In genomic region chr5:154967419-154968024, GRCh38 we compare ENCODE assay signal across 9 cellular contexts. TPM values are rescaled to one million over a fixed set of nuclear protein-coding genes. Genes with fewer than 3 reads are reported as not detected.
DNase-seq lines count a peak whose midpoint lies in the region; ATAC-seq and TF ChIP-seq lines count a peak whose summit lies in the region.
"Had no signal": no experiment of that assay in that cellular context is flagged by ENCODE, and none has a peak within 500 bp of the region (broad histone marks: within the 10 kb centered on the region; RNA-seq: fewer than 3 reads in every experiment).

No MANE protein-coding gene starts in this region.

- peak; percentile 48 for TF ChIP-seq CTCF in HFF-Myc (IDR thresholded peaks at IDR 0.05; ENCODE audit: low read depth, low read length, missing control alignments)
- peak; percentile 46 for TF ChIP-seq CTCF in liver (IDR thresholded peaks at IDR 0.05; ENCODE audit: low read depth, low read length, missing input control)

- peaks cover 0 to 23% (median 13%) of the 10 kb centered on the region in 4 donors for H3K36me3 ChIP-seq in liver (ENCODE audit: control insufficient read depth in 4 of 4, insufficient read depth in 3 of 4, low read depth in 1 of 4, low read length in 3 of 4)

- no peak overlapping the region for H3K27ac ChIP-seq in liver (ENCODE audit: low read depth in 1 of 2, low read length in 2 of 2)

- no peak overlapping the region for H3K9ac ChIP-seq in liver (ENCODE audit: low read depth in 1 of 2, low read length in 2 of 2)

- no peaks in the 10 kb centered on the region for H3K27me3 ChIP-seq in liver (ENCODE audit: control insufficient read depth in 4 of 4, insufficient read depth in 4 of 4, low read length in 3 of 4)

- WGBS in liver: 85% methylated on average over 5 of the region's 5 CpGs

- H3K4me1 ChIP-seq in liver (ENCODE audit: control insufficient read depth in 4 of 4, insufficient read depth in 4 of 4, low read length in 3 of 4): no peaks in the 10 kb centered on the region

- DNase-seq in CD1c-positive myeloid dendritic cell (ENCODE audit: extremely low spot score) (peak; percentile 21), HFF-Myc (ENCODE audit: extremely low read depth, low read depth) (no peak), astrocyte of the hippocampus (ENCODE audit: low read depth, low spot score) (peak; percentile 17), activated gamma-delta T cell (lab: John Stamatoyannopoulos, UW) (no peak), NCI-H2171 treated with DMSO at 0.1 percent for 48 hours (lab: John Stamatoyannopoulos, UW) (no peak)
- DNase-seq: effector CD4-positive, alpha-beta T cell had no signal

- H3K9me3 ChIP-seq in liver (ENCODE audit: control insufficient read depth in 4 of 4, low read length in 3 of 4): no peaks in the 10 kb centered on the region

- TF ChIP-seq RAD21 in liver (IDR thresholded peaks at IDR 0.05): peak; percentile 38 to 55

- ATAC-seq in GM21515 (IDR thresholded peaks at IDR 0.05; ENCODE audit: unreplicated experiment) (no peak), GM21367 (IDR thresholded peaks at IDR 0.05; ENCODE audit: unreplicated experiment) (no peak)

- no peak overlapping the region for H3K4me3 ChIP-seq in HFF-Myc (replicated peaks; ENCODE audit: low read depth, low read length)
- no peak overlapping the region for H3K4me3 ChIP-seq in liver (ENCODE audit: low read depth in 1 of 3, low read length in 3 of 3)

TF ChIP-seq in liver, 16 proteins besides CTCF, POLR2A, EP300 and RAD21:
- no peak for TF ChIP-seq TAF1 (conservative IDR thresholded peaks at IDR 0.05)
- no peak for TF ChIP-seq SP1 (IDR thresholded peaks at IDR 0.05)
- no peak for TF ChIP-seq ZBTB33 (IDR thresholded peaks at IDR 0.05)
- TF ChIP-seq YY1 (IDR thresholded peaks at IDR 0.05): no peak
- TF ChIP-seq EGR1 (IDR thresholded peaks at IDR 0.05; ENCODE audit: low read depth in 2 of 2): no peak
- TF ChIP-seq FOXA1 (IDR thresholded peaks at IDR 0.05): no peak
- no peak for TF ChIP-seq GABPA (IDR thresholded peaks at IDR 0.05 in 1 of 2, conservative IDR thresholded peaks at IDR 0.05 in 1 of 2)
- no peak for TF ChIP-seq ATF3 (IDR thresholded peaks at IDR 0.05)
- TF ChIP-seq MAX (IDR thresholded peaks at IDR 0.05): no peak
- TF ChIP-seq HNF4G (IDR thresholded peaks at IDR 0.05): no peak
- TF ChIP-seq RXRA (IDR thresholded peaks at IDR 0.05): no peak
- TF ChIP-seq REST (IDR thresholded peaks at IDR 0.05): no peak
- no peak for TF ChIP-seq HNF4A (conservative IDR thresholded peaks at IDR 0.05)

RNA-seq across cellular contexts. Expression of gene MRPL22, which starts 26.6 kb away (rescaled TPM):
- 10 to 100 TPM; 12.5 to 14.7 TPM for total RNA-seq in liver
- polyA plus RNA-seq in liver: 10 to 100 TPM; 27.1 to 57.3 TPM

RNA-seq across cellular contexts. Expression of gene GEMIN5, which starts 29.5 kb away (rescaled TPM):
- total RNA-seq in liver: 10 to 100 TPM in 1 of 2 donors, 1 to 10 TPM in 1; 8.7 to 10.3 TPM
- 1 to 10 TPM; 3.0 to 3.6 TPM for polyA plus RNA-seq in liver

RNA-seq across cellular contexts. Expression of gene KIF4B, which starts 46.0 kb away (rescaled TPM):
- total RNA-seq in liver: under 1 TPM; 0.05 to 0.17 TPM
- polyA plus RNA-seq in liver: not detected

Comparison
In these comparisons a context has a peak if more than half of its experiments do, and no peak if none do; other contexts are left out.
1. DNase-seq: peak in CD1c-positive myeloid dendritic cell (single experiment) and astrocyte of the hippocampus (single experiment); none in HFF-Myc (single experiment), activated gamma-delta T cell (single experiment) and NCI-H2171 treated with DMSO at 0.1 percent for 48 hours (single experiment).